Comparison of ENCODE assay signal across 9 cellular contexts in the genomic region with DNA sequence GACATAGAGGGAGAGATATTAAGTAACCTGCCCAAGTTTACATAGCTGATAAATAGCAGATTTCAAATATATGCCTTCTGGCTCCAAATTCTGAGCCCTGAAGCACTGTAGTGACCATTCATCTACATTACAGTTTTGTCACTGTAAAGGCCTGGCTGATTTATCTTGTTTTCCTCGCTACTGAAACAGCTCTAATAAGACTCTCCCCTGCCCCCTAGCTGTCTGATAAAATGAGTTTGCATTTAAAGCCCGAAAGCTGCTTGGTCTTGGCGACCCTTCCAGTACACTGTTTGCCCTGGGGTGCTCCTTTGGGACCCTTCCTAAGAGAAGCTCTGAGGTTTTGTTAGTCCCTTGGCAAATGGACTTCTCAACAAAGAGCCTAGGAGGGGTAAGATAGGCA. TPM values are rescaled to one million over a fixed set of nuclear protein-coding genes. Genes with fewer than 3 reads are reported as not detected.
DNase-seq lines count a peak whose midpoint lies in the region; ATAC-seq and TF ChIP-seq lines count a peak whose summit lies in the region.
"Had no signal": no experiment of that assay in that cellular context is flagged by ENCODE, and none has a peak within 500 bp of the region (broad histone marks: within the 10 kb centered on the region; RNA-seq: fewer than 3 reads in every experiment).

No MANE protein-coding gene starts in this region.

- no peak overlapping the region for H3K4me3 ChIP-seq in astrocyte of the cerebellum (ENCODE audit: low read depth, low read length)
- no peak overlapping the region for H3K4me3 ChIP-seq in liver (ENCODE audit: low read depth in 1 of 3, low read length in 3 of 3)

- peak; percentile 55 for TF ChIP-seq CTCF in astrocyte of the cerebellum (IDR thresholded peaks at IDR 0.05; ENCODE audit: low read depth, low read length, missing control alignments)
- peak; percentile 24 for TF ChIP-seq CTCF in liver (IDR thresholded peaks at IDR 0.05; ENCODE audit: low read depth, low read length, missing input control)

- H3K4me1 ChIP-seq in liver (ENCODE audit: control insufficient read depth in 4 of 4, insufficient read depth in 4 of 4, low read length in 3 of 4) = no peaks in the 10 kb centered on the region

- in situ Hi-C loops in astrocyte of the cerebellum (cut with HindIII; ENCODE audit: low sequenced_read_pairs) = no loop called here

- no peak overlapping the region for H3K9ac ChIP-seq in liver (ENCODE audit: low read depth in 1 of 2, low read length in 2 of 2)

- H3K36me3 ChIP-seq in liver (ENCODE audit: control insufficient read depth in 4 of 4, insufficient read depth in 3 of 4, low read depth in 1 of 4, low read length in 3 of 4) = no peaks in the 10 kb centered on the region

- no peaks in the 10 kb centered on the region for H3K9me3 ChIP-seq in liver (ENCODE audit: control insufficient read depth in 4 of 4, low read length in 3 of 4)

- peak; percentile 55 to 71 for TF ChIP-seq RAD21 in liver (IDR thresholded peaks at IDR 0.05)

- WGBS in liver = 40% methylated on average over 3 of the region's 3 CpGs

- peak; percentile 48 for ATAC-seq in HG02870 (IDR thresholded peaks at IDR 0.05; ENCODE audit: unreplicated experiment)
- ATAC-seq in GM18861 (IDR thresholded peaks at IDR 0.05; ENCODE audit: unreplicated experiment) = no peak
- no peak for ATAC-seq in HG03196 (IDR thresholded peaks at IDR 0.05; ENCODE audit: unreplicated experiment)
- ATAC-seq in HG03097 (IDR thresholded peaks at IDR 0.05; ENCODE audit: low FRiP score, unreplicated experiment) = no peak

- H3K27ac ChIP-seq in liver (ENCODE audit: low read depth in 1 of 2, low read length in 2 of 2) = no peak overlapping the region

- peaks cover 0 to 8% (median 0%) of the 10 kb centered on the region in 4 donors for H3K27me3 ChIP-seq in liver (ENCODE audit: control insufficient read depth in 4 of 4, insufficient read depth in 4 of 4, low read length in 3 of 4)

- peak; percentile 38 for DNase-seq in D341Med (ENCODE audit: low spot score)
- no peak for DNase-seq in astrocyte of the cerebellum (ENCODE audit: low read depth)
- no peak for DNase-seq in superior temporal gyrus (ENCODE audit: extremely low spot score)
- DNase-seq: NCI-H2029 treated with DMSO at 0.1 percent for 48 hours had no signal

TF ChIP-seq in liver, 16 proteins besides CTCF, POLR2A, EP300 and RAD21:
- TF ChIP-seq HNF4G (IDR thresholded peaks at IDR 0.05) (no peak), RXRA (IDR thresholded peaks at IDR 0.05) (no peak), TAF1 (conservative IDR thresholded peaks at IDR 0.05) (no peak), ZBTB33 (IDR thresholded peaks at IDR 0.05) (no peak), EGR1 (IDR thresholded peaks at IDR 0.05; ENCODE audit: low read depth in 2 of 2) (no peak), MAX (IDR thresholded peaks at IDR 0.05) (no peak), YY1 (IDR thresholded peaks at IDR 0.05) (no peak), GABPA (IDR thresholded peaks at IDR 0.05 in 1 of 2, conservative IDR thresholded peaks at IDR 0.05 in 1 of 2) (no peak), FOXA2 (IDR thresholded peaks at IDR 0.05) (no peak), NR2F2 (IDR thresholded peaks at IDR 0.05) (no peak)
- TF ChIP-seq, protein P1, sequence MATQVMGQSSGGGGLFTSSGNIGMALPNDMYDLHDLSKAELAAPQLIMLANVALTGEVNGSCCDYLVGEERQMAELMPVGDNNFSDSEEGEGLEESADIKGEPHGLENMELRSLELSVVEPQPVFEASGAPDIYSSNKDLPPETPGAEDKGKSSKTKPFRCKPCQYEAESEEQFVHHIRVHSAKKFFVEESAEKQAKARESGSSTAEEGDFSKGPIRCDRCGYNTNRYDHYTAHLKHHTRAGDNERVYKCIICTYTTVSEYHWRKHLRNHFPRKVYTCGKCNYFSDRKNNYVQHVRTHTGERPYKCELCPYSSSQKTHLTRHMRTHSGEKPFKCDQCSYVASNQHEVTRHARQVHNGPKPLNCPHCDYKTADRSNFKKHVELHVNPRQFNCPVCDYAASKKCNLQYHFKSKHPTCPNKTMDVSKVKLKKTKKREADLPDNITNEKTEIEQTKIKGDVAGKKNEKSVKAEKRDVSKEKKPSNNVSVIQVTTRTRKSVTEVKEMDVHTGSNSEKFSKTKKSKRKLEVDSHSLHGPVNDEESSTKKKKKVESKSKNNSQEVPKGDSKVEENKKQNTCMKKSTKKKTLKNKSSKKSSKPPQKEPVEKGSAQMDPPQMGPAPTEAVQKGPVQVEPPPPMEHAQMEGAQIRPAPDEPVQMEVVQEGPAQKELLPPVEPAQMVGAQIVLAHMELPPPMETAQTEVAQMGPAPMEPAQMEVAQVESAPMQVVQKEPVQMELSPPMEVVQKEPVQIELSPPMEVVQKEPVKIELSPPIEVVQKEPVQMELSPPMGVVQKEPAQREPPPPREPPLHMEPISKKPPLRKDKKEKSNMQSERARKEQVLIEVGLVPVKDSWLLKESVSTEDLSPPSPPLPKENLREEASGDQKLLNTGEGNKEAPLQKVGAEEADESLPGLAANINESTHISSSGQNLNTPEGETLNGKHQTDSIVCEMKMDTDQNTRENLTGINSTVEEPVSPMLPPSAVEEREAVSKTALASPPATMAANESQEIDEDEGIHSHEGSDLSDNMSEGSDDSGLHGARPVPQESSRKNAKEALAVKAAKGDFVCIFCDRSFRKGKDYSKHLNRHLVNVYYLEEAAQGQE (IDR thresholded peaks at IDR 0.05) = no peak

RNA-seq across cellular contexts. Expression of gene RAB11FIP2, which starts 59.7 kb away (rescaled TPM):
- total RNA-seq in liver = 10 to 100 TPM in 1 of 2 donors, 1 to 10 TPM in 1; 8.0 to 11.5 TPM
- polyA plus RNA-seq in liver = 1 to 10 TPM; 3.0 to 4.0 TPM
